In the genomic region with DNA sequence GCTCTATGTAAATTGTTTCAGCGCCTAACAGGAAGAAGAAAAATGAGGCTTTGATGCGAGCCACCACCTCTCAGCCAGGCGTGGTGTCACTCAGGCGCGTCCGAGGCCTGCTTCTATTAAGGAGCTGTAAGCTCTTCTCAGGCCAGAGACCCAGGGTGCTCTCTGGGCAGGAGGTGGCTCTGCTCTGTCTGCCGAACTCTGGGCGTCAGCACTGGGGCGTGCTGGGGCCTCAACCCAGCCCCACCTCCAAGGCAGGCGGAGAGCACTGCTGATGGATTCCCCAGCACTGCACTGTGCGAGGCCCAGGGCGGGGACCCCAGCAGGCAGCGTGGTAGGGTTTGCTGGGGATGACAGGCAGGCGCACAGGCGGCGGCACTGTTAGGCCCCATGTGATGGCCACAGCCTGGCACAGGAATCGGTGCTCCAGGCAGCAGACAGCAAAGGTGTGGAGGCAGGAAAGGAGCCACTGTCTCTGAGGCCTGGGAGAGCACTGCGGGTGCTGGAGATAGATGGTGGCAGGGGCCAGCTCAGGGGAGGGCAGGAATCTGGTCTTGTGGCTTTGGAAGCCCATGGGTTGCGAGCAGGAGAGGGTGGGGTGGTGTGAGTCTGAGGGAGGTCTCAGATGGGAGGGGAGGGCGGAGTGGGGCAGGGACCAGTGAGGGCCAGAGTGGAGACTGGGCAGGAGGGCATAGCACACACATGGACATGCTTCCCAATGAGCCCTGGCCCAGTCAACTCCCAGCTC, we compare ENCODE assay signal across 9 cellular contexts.
DNase-seq lines count a peak whose midpoint lies in the region; ATAC-seq, FAIRE-seq and TF ChIP-seq lines count a peak whose summit lies in the region.
"Had no signal": no experiment of that assay in that cellular context is flagged by ENCODE, and none has a peak within 500 bp of the region (broad histone marks: within the 10 kb centered on the region; RNA-seq: fewer than 3 reads in every experiment).

No MANE protein-coding gene starts in this region.

- peaks cover 4% of the 10 kb centered on the region for H3K4me1 ChIP-seq in endodermal cell (ENCODE audit: control insufficient read depth, insufficient read depth, low read length)

- peak overlapping the region; percentile 95 for H3K27ac ChIP-seq in endodermal cell (ENCODE audit: low read depth, low read length)

- H3K4me3 Mint-ChIP-seq in endodermal cell: no peak overlapping the region
- H3K4me3 Mint-ChIP-seq in stimulated activated naive B cell treated with anti-CD40 and anti-IgM and Interleukin-4, amounts not matched to agents 10 μg/mL and 1 μg/mL and 100 μg/mL, for 72 hours: peak overlapping the region; percentile 10 to 51

- H3K36me3 Mint-ChIP-seq in endodermal cell (ENCODE audit: low read depth): peaks cover 16% of the 10 kb centered on the region
- peaks cover 6 to 21% of the 10 kb centered on the region in 2 donors for H3K36me3 Mint-ChIP-seq in stimulated activated naive B cell treated with anti-CD40 and anti-IgM and Interleukin-4, amounts not matched to agents 10 μg/mL and 1 μg/mL and 100 μg/mL, for 72 hours

- DNase-seq in NCI-H2227 (lab: John Stamatoyannopoulos, UW; ENCODE audit: unreplicated experiment): peak; percentile 16
- DNase-seq in NCI-H2227 treated with DMSO at 0.1 percent for 48 hours (lab: John Stamatoyannopoulos, UW): no peak
- DNase-seq in endodermal cell: no peak
- DNase-seq in stimulated activated naive B cell treated with anti-CD40 and anti-IgM and Interleukin-4, amounts not matched to agents 10 μg/mL and 1 μg/mL and 100 μg/mL, for 72 hours: peak; percentile 24
- DNase-seq in RCC 7860 (ENCODE audit: low spot score): no peak
- no peak for DNase-seq in retina
- no peak for DNase-seq in activated naive CD4-positive, alpha-beta T cell treated with Interleukin-2 at 50 U/mL for 16 hours

- H3K4me1 Mint-ChIP-seq in endodermal cell: peaks cover 5% of the 10 kb centered on the region
- peaks cover 53 to 59% of the 10 kb centered on the region in 2 donors for H3K4me1 Mint-ChIP-seq in stimulated activated naive B cell treated with anti-CD40 and anti-IgM and Interleukin-4, amounts not matched to agents 10 μg/mL and 1 μg/mL and 100 μg/mL, for 72 hours

- no peak overlapping the region for H3K27ac Mint-ChIP-seq in endodermal cell
- peak overlapping the region; percentile 93 for H3K27ac Mint-ChIP-seq in stimulated activated naive B cell treated with anti-CD40 and anti-IgM and Interleukin-4, amounts not matched to agents 10 μg/mL and 1 μg/mL and 100 μg/mL, for 72 hours

- H3K9me3 Mint-ChIP-seq in endodermal cell: no peaks in the 10 kb centered on the region
- H3K9me3 Mint-ChIP-seq in stimulated activated naive B cell treated with anti-CD40 and anti-IgM and Interleukin-4, amounts not matched to agents 10 μg/mL and 1 μg/mL and 100 μg/mL, for 72 hours: no peaks in the 10 kb centered on the region

- no peaks in the 10 kb centered on the region for H3K36me3 ChIP-seq in endodermal cell (ENCODE audit: control insufficient read depth, insufficient read depth, low read length)

- TF ChIP-seq CTCF in endodermal cell (conservative IDR thresholded peaks at IDR 0.05): no peak

- FAIRE-seq in RCC 7860 (lab: Jason Lieb, UNC): no peak
- FAIRE-seq: A204.1 had no signal

- WGBS in endodermal cell (ENCODE audit: insufficient coverage in 1 of 2, insufficient read length in 1 of 2), 2 experiments: 85 to 94% methylated on average over 14 to 20 of the region's 20 CpGs

- no peaks in the 10 kb centered on the region for H3K9me3 ChIP-seq in endodermal cell (ENCODE audit: control insufficient read depth, low read length)

- ATAC-seq in HG03097 (IDR thresholded peaks at IDR 0.05; ENCODE audit: low FRiP score, unreplicated experiment): peak; percentile 36
- ATAC-seq in stimulated activated naive B cell treated with anti-CD40 and anti-IgM and Interleukin-4, amounts not matched to agents 10 μg/mL and 1 μg/mL and 100 μg/mL, for 72 hours (replicated peaks): peak; percentile 86 to 89

- no peaks in the 10 kb centered on the region for H3K27me3 ChIP-seq in endodermal cell (ENCODE audit: control insufficient read depth, insufficient read depth, low read length, poor library complexity, severe bottlenecking)

- no peak overlapping the region for H3K9ac ChIP-seq in endodermal cell (ENCODE audit: extremely low read depth, low read length, poor library complexity, severe bottlenecking)

- no peaks in the 10 kb centered on the region for H3K27me3 Mint-ChIP-seq in endodermal cell (ENCODE audit: insufficient read depth)
- no peaks in the 10 kb centered on the region for H3K27me3 Mint-ChIP-seq in stimulated activated naive B cell treated with anti-CD40 and anti-IgM and Interleukin-4, amounts not matched to agents 10 μg/mL and 1 μg/mL and 100 μg/mL, for 72 hours

- no peak overlapping the region for H3K4me3 ChIP-seq in endodermal cell (ENCODE audit: low read length)

Comparison
In these comparisons a context has a peak if more than half of its experiments do, and no peak if none do; other contexts are left out.
1. DNase-seq: peak in NCI-H2227 (single experiment) and stimulated activated naive B cell treated with anti-CD40 and anti-IgM and Interleukin-4, amounts not matched to agents 10 μg/mL and 1 μg/mL and 100 μg/mL, for 72 hours (single experiment); none in NCI-H2227 treated with DMSO at 0.1 percent for 48 hours (single experiment), endodermal cell (single experiment), RCC 7860 (single experiment), retina (single experiment) and activated naive CD4-positive, alpha-beta T cell treated with Interleukin-2 at 50 U/mL for 16 hours (single experiment).